In genomic region chr4:65604515-65604914, GRCh38 we compare ENCODE assay signal across 9 cellular contexts.
"Had no signal": no experiment of that assay in that cellular context is flagged by ENCODE, and none has a peak within 500 bp of the region (broad histone marks: within the 10 kb centered on the region; RNA-seq: fewer than 3 reads in every experiment).

No MANE protein-coding gene starts in this region.

- H3K36me3 ChIP-seq: HAP-1 had no signal

- DNase-seq: GM23248, GOT3, H7, HFFc6, KG1 had no signal

- H3K4me1 ChIP-seq: HAP-1 had no signal

- H3K4me3 ChIP-seq: GM23248, HAP-1, K562 had no signal

- H3K9me3 ChIP-seq: HAP-1 had no signal

- FAIRE-seq: HTR-8/SVneo, K562 had no signal

- ATAC-seq: HCT116, K562 had no signal

- H3K4me3 Mint-ChIP-seq: HFFc6 had no signal

- H3K27ac ChIP-seq: GM23248 had no signal

- H3K9me3 Mint-ChIP-seq: HFFc6 had no signal

- H3K27ac Mint-ChIP-seq: HFFc6 had no signal
